In genomic region chr2:241482556-241482955, GRCh38 we compare ENCODE assay signal across 19 cellular contexts. TPM values are rescaled to one million over a fixed set of nuclear protein-coding genes. Genes with fewer than 3 reads are reported as not detected.
A peak's percentile ranks its signal among the peaks of the same experiment; 100 is the strongest.
DNase-seq lines count a peak whose midpoint lies in the region; ATAC-seq, FAIRE-seq and TF ChIP-seq lines count a peak whose summit lies in the region.
"Had no signal": no experiment of that assay in that cellular context is flagged by ENCODE, and none has a peak within 500 bp of the region (broad histone marks: within the 10 kb centered on the region; RNA-seq: fewer than 3 reads in every experiment).

No MANE protein-coding gene starts in this region.

- H3K4me3 Mint-ChIP-seq in glutamatergic neuron (ENCODE audit: unreplicated experiment): no peak overlapping the region
- H3K4me3 Mint-ChIP-seq: CD14-positive monocyte; CD4-positive, alpha-beta memory T cell had no signal

- no peaks in the 10 kb centered on the region for H3K27me3 ChIP-seq in WERI-Rb-1 (ENCODE audit: insufficient read depth, low read depth, severe bottlenecking)
- H3K27me3 ChIP-seq: BLaER1 had no signal

- no peak for FAIRE-seq in GM12891 (lab: Jason Lieb, UNC)
- FAIRE-seq: G401.6 had no signal

- DNase-seq in DMS 273 (lab: John Stamatoyannopoulos, UW; ENCODE audit: unreplicated experiment): peak; percentile 47
- DNase-seq in DMS 273 treated with DMSO at 0.1 percent for 48 hours (lab: John Stamatoyannopoulos, UW): no peak
- peak; percentile 86 for DNase-seq in NCI-H524 treated with DMSO at 0.1 percent for 48 hours (lab: John Stamatoyannopoulos, UW)
- DNase-seq in WERI-Rb-1: peak; percentile 78
- DNase-seq in glutamatergic neuron: no peak
- DNase-seq in GM12891 (ENCODE audit: insufficient read length, low spot score): no peak
- DNase-seq in iPS-NIHi7 (ENCODE audit: extremely low spot score): no peak
- DNase-seq: CD4-positive, alpha-beta memory T cell; DMS53; DND-41; EL; GM23248; HCEC 1CT had no signal

- H3K27ac ChIP-seq in WERI-Rb-1: peak overlapping the region; percentile 61
- H3K27ac ChIP-seq: 22Rv1, BLaER1, GM23248, HL-60 had no signal

- H3K36me3 ChIP-seq in WERI-Rb-1: peaks cover 42% of the 10 kb centered on the region

- no peak overlapping the region for H3K4me3 ChIP-seq in WERI-Rb-1 (ENCODE audit: low read depth, low read length)
- H3K4me3 ChIP-seq: BLaER1, GM23248 had no signal

- no peaks in the 10 kb centered on the region for H3K9me3 ChIP-seq in WERI-Rb-1 (ENCODE audit: severe bottlenecking)
- H3K9me3 ChIP-seq: BLaER1 had no signal

- H3K4me1 Mint-ChIP-seq in glutamatergic neuron (ENCODE audit: low read depth, unreplicated experiment): peaks cover 13% of the 10 kb centered on the region
- H3K4me1 Mint-ChIP-seq: CD14-positive monocyte; CD4-positive, alpha-beta memory T cell had no signal

- peaks cover 5% of the 10 kb centered on the region for H3K27me3 Mint-ChIP-seq in glutamatergic neuron (ENCODE audit: unreplicated experiment)
- H3K27me3 Mint-ChIP-seq: CD4-positive, alpha-beta memory T cell had no signal

- H3K9me3 Mint-ChIP-seq in glutamatergic neuron (ENCODE audit: unreplicated experiment): peaks cover 12% of the 10 kb centered on the region
- H3K9me3 Mint-ChIP-seq: CD14-positive monocyte had no signal

- no peaks in the 10 kb centered on the region for H3K36me3 Mint-ChIP-seq in glutamatergic neuron (ENCODE audit: unreplicated experiment)
- H3K36me3 Mint-ChIP-seq: CD14-positive monocyte had no signal

- TF ChIP-seq POLR2A in GM12891 (IDR thresholded peaks at IDR 0.05; ENCODE audit: low read depth, low read length): no peak

- no peak for ATAC-seq in HG02678 (IDR thresholded peaks at IDR 0.05; ENCODE audit: unreplicated experiment)

- H3K27ac Mint-ChIP-seq in glutamatergic neuron (ENCODE audit: unreplicated experiment): peak overlapping the region; percentile 17
- H3K27ac Mint-ChIP-seq: CD14-positive monocyte; CD4-positive, alpha-beta memory T cell had no signal

- TF ChIP-seq CTCF in WERI-Rb-1 (IDR thresholded peaks at IDR 0.05; ENCODE audit: low read depth, low read length) (no peak), glutamatergic neuron (IDR thresholded peaks at IDR 0.05; ENCODE audit: partially characterized antibody, unreplicated experiment) (no peak)

TF ChIP-seq in GM12891, 5 proteins besides CTCF, POLR2A, EP300 and RAD21:
- TF ChIP-seq POLR2AphosphoS5 (IDR thresholded peaks at IDR 0.05; ENCODE audit: low read depth, low read length) (no peak), PAX5 (IDR thresholded peaks at IDR 0.05; ENCODE audit: insufficient read depth, low read length, severe bottlenecking) (no peak), TAF1 (IDR thresholded peaks at IDR 0.05; ENCODE audit: low read depth, low read length) (no peak), SPI1 (IDR thresholded peaks at IDR 0.05; ENCODE audit: low read depth, low read length) (no peak), POU2F2 (IDR thresholded peaks at IDR 0.05; ENCODE audit: low read depth, low read length) (no peak)

RNA-seq across cellular contexts. Expression of gene STK25, which starts 25.8 kb away (rescaled TPM):
- total RNA-seq in glutamatergic neuron (ENCODE audit: unreplicated experiment): 347 TPM
- polyA plus RNA-seq in GM12891 (2012; ENCODE audit: low read depth, missing spikeins): 57.0 TPM

Comparison
In these comparisons a context has a peak if more than half of its experiments do, and no peak if none do; other contexts are left out.
1. DNase-seq: peak in DMS 273 (single experiment), NCI-H524 treated with DMSO at 0.1 percent for 48 hours (single experiment) and WERI-Rb-1 (single experiment); none in DMS 273 treated with DMSO at 0.1 percent for 48 hours (single experiment), glutamatergic neuron (single experiment), GM12891 (single experiment) and iPS-NIHi7 (single experiment).